ENCODE assay signal across 8 cellular contexts in genomic region chr20:31951203-31951529, GRCh38. TPM values are rescaled to one million over a fixed set of nuclear protein-coding genes. Genes with fewer than 3 reads are reported as not detected.
A peak's percentile ranks its signal among the peaks of the same experiment; 100 is the strongest.
DNase-seq lines count a peak whose midpoint lies in the region; ATAC-seq and TF ChIP-seq lines count a peak whose summit lies in the region.

No MANE protein-coding gene starts in this region.

- peak overlapping the region; percentile 98 for H3K4me3 ChIP-seq in HUES64 (ENCODE audit: low read length)
- peak overlapping the region; percentile 86 to 92 for H3K4me3 ChIP-seq in cardiac fibroblast (replicated peaks in 1 of 2; ENCODE audit: low read depth in 2 of 2, low read length in 2 of 2)
- peak overlapping the region; percentile 95 to 98 for H3K4me3 ChIP-seq in mucosa of rectum (ENCODE audit: low read length in 2 of 2)

- no peak for ATAC-seq in HG03108 (IDR thresholded peaks at IDR 0.05; ENCODE audit: unreplicated experiment)

- TF ChIP-seq CTCF in 22Rv1 (IDR thresholded peaks at IDR 0.05) (no peak), cardiac fibroblast (IDR thresholded peaks at IDR 0.05; ENCODE audit: low read depth, low read length) (no peak)

- H3K4me1 ChIP-seq in HUES64 (ENCODE audit: insufficient read depth, low read length) (0 out of 2 replicates have a peak, but pooled peaks cover 8% of the 10 kb centered on the region), mucosa of rectum (ENCODE audit: control insufficient read depth in 2 of 2, insufficient read depth in 2 of 2, low read length in 2 of 2) (peaks cover 6 to 7% of the 10 kb centered on the region in 2 donors)

- H3K27me3 ChIP-seq in HUES64 (ENCODE audit: insufficient read depth, low read length): no peaks in the 10 kb centered on the region
- H3K27me3 ChIP-seq in mucosa of rectum (ENCODE audit: control insufficient read depth in 2 of 2, insufficient read depth in 2 of 2, low read length in 2 of 2): no peaks in the 10 kb centered on the region

- peak overlapping the region; percentile 92 for H3K9ac ChIP-seq in HUES64 (ENCODE audit: low read depth, low read length)
- peak overlapping the region; percentile 81 to 87 for H3K9ac ChIP-seq in mucosa of rectum (ENCODE audit: low read depth in 1 of 2, low read length in 2 of 2)

- WGBS in HUES64: 7% methylated on average over 6 of the region's 6 CpGs

- H3K36me3 ChIP-seq in HUES64 (ENCODE audit: insufficient read depth, low read length) (peaks cover 41% of the 10 kb centered on the region), mucosa of rectum (ENCODE audit: control insufficient read depth in 2 of 2, insufficient read depth in 2 of 2, low read length in 2 of 2) (peaks cover 25 to 28% of the 10 kb centered on the region in 2 donors)

- H3K9me3 ChIP-seq in HUES64 (ENCODE audit: insufficient read depth, low read depth, low read length) (peaks cover 7% of the 10 kb centered on the region; the same call in 1 of the 2 replicates), mucosa of rectum (ENCODE audit: control insufficient read depth in 2 of 2, low read length in 2 of 2) (no peaks in the 10 kb centered on the region)

- DNase-seq in cardiac fibroblast (ENCODE audit: low read depth in 2 of 2): no peak
- no peak for DNase-seq in GF-D8 (lab: John Stamatoyannopoulos, UW)
- no peak for DNase-seq in NCI-H2171 treated with DMSO at 0.1 percent for 48 hours (lab: John Stamatoyannopoulos, UW)
- DNase-seq in cortex of kidney (lab: John Stamatoyannopoulos, UW): no peak

- H3K27ac ChIP-seq in 22Rv1 (peak overlapping the region; percentile 50), HUES64 (ENCODE audit: low read depth, low read length) (peak overlapping the region; percentile 70), mucosa of rectum (ENCODE audit: low read depth in 2 of 2, low read length in 2 of 2) (no peak overlapping the region)

RNA-seq across cellular contexts. Expression of gene PDRG1, which starts 0.7 kb away (rescaled TPM):
- 16.7 TPM for polyA plus RNA-seq in HUES64 (2013, experiment 1 of 2)
- polyA plus RNA-seq in HUES64 (2013, experiment 2 of 2): 18.9 TPM

RNA-seq across cellular contexts. Expression of gene XKR7, which starts 16.8 kb away (rescaled TPM):
- 1.00 TPM for polyA plus RNA-seq in HUES64 (2013, experiment 1 of 2)
- 1.1 TPM for polyA plus RNA-seq in HUES64 (2013, experiment 2 of 2)

RNA-seq across cellular contexts. Expression of gene CCM2L, which starts 59.1 kb away (rescaled TPM):
- 3.4 TPM for polyA plus RNA-seq in HUES64 (2013, experiment 1 of 2)
- 4.8 TPM for polyA plus RNA-seq in HUES64 (2013, experiment 2 of 2)

Comparison
In these comparisons a context has a peak if more than half of its experiments do, and no peak if none do; other contexts are left out.
1. H3K27ac ChIP-seq: peak in 22Rv1 (single experiment) and HUES64 (single experiment); none in mucosa of rectum (0 of 2).
2. Peak in every context shown above with its lines, with median percentiles within 50 percentile points of each other: H3K4me3 ChIP-seq.